29 cellular contexts compared by ENCODE assay signal in genomic region chr4:592825-593520, GRCh38. TPM values are rescaled to one million over a fixed set of nuclear protein-coding genes. Genes with fewer than 3 reads are reported as not detected.
"Had no signal": no experiment of that assay in that cellular context is flagged by ENCODE, and none has a peak within 500 bp of the region (broad histone marks: within the 10 kb centered on the region; RNA-seq: fewer than 3 reads in every experiment).

No MANE protein-coding gene starts in this region.

- H3K4me3 Mint-ChIP-seq: immature natural killer cell; memory B cell; mesothelial cell of epicardium; natural killer cell treated with Interleukin-12 subunit alpha and Interleukin-12 subunit beta and Interleukin-15 and Interleukin-18, amount 100 ng/mL, for 72 hours; stimulated activated naive B cell treated with anti-CD40 and anti-IgM and Interleukin-4, amounts not matched to agents 10 μg/mL and 1 μg/mL and 100 μg/mL, for 72 hours; type B pancreatic cell had no signal

- H3K27ac Mint-ChIP-seq: immature natural killer cell; memory B cell; mesothelial cell of epicardium; natural killer cell treated with Interleukin-12 subunit alpha and Interleukin-12 subunit beta and Interleukin-15 and Interleukin-18, amount 100 ng/mL, for 72 hours; stimulated activated naive B cell treated with anti-CD40 and anti-IgM and Interleukin-4, amounts not matched to agents 10 μg/mL and 1 μg/mL and 100 μg/mL, for 72 hours; type B pancreatic cell had no signal

- H3K9me3 Mint-ChIP-seq: type B pancreatic cell had no signal

- H3K36me3 ChIP-seq: colonic mucosa, esophagus squamous epithelium, gastroesophageal sphincter, left lung, lower lobe of right lung, prostate gland, spleen, stomach, thoracic aorta had no signal

- H3K4me1 ChIP-seq: colonic mucosa, esophagus squamous epithelium, gastroesophageal sphincter, left lung, lower lobe of right lung, parathyroid adenoma, prostate gland, spleen, stomach had no signal

- H3K4me1 Mint-ChIP-seq: immature natural killer cell; memory B cell; mesothelial cell of epicardium; stimulated activated naive B cell treated with anti-CD40 and anti-IgM and Interleukin-4, amounts not matched to agents 10 μg/mL and 1 μg/mL and 100 μg/mL, for 72 hours had no signal

- DNase-seq: colonic mucosa; dermis blood vessel endothelial cell; esophagus squamous epithelium; foreskin fibroblast; immature natural killer cell; left lung; lower lobe of right lung; occipital lobe; spleen; stimulated activated CD4-positive, alpha-beta T cell treated with anti-CD3 and anti-CD28 coated beads, Interleukin-15, amount 100 ng/mL, for 24 hours; stimulated activated CD4-positive, alpha-beta T cell treated with anti-CD3 and anti-CD28 coated beads, Interleukin-1b, Interleukin-23, amount 100 ng/mL, for 48 hours; stimulated activated CD4-positive, alpha-beta T cell treated with anti-CD3 and anti-CD28 coated beads, Interleukin-4, amount 100 ng/mL, for 24 hours; stimulated activated naive B cell treated with anti-CD40 and anti-IgM and Interleukin-4, amounts not matched to agents 10 μg/mL and 1 μg/mL and 100 μg/mL, for 72 hours; stomach; substantia nigra had no signal

- H3K9me3 ChIP-seq: colonic mucosa, lower lobe of right lung, prostate gland, thoracic aorta had no signal

- H3K27ac ChIP-seq: colonic mucosa, esophagus squamous epithelium, gastroesophageal sphincter, left lung, lower lobe of right lung, parathyroid adenoma, prostate gland, spleen, stomach, thoracic aorta had no signal

- H2AFZ ChIP-seq: parathyroid adenoma had no signal

- H3K36me3 Mint-ChIP-seq: immature natural killer cell, mesothelial cell of epicardium, type B pancreatic cell had no signal

- ATAC-seq: gastroesophageal sphincter; left lung; lower lobe of right lung; natural killer cell treated with Interleukin-12 subunit alpha and Interleukin-12 subunit beta and Interleukin-15 and Interleukin-18, amount 100 ng/mL, for 72 hours; sciatic nerve; stimulated activated naive B cell treated with anti-CD40 and anti-IgM and Interleukin-4, amounts not matched to agents 10 μg/mL and 1 μg/mL and 100 μg/mL, for 72 hours had no signal

- H3K27me3 ChIP-seq: colonic mucosa had no signal

- H3K4me3 ChIP-seq: colonic mucosa, esophagus squamous epithelium, gastroesophageal sphincter, left lung, lower lobe of right lung, prostate gland, spleen, stomach, thoracic aorta had no signal

- H3K9ac ChIP-seq: parathyroid adenoma had no signal

- H3K79me2 ChIP-seq: parathyroid adenoma had no signal

RNA-seq across cellular contexts. Expression of gene TMEM271, which starts 16.9 kb away (rescaled TPM):
- total RNA-seq: colonic mucosa; dermis blood vessel endothelial cell; epithelial cell of proximal tubule; left lung; lower lobe of right lung; mesothelial cell of epicardium; mucosa of gallbladder; myocyte; natural killer cell treated with Interleukin-12 subunit alpha and Interleukin-12 subunit beta and Interleukin-15 and Interleukin-18, amount 100 ng/mL, for 72 hours; renal cortical epithelial cell; sciatic nerve; skeletal muscle tissue; spleen; stomach; thoracic aorta had no signal
